Comparison of ENCODE assay signal across 1 cellular context in genomic region chr19:48750771-48751504, GRCh38.
TF ChIP-seq lines count a peak whose summit lies in the region.

No MANE protein-coding gene starts in this region.

TF ChIP-seq in IMR-90, 13 proteins besides CTCF, POLR2A, EP300 and RAD21:
- TF ChIP-seq BHLHE40 (IDR thresholded peaks at IDR 0.05; ENCODE audit: low read depth, low read length): no peak
- TF ChIP-seq CHD1 (IDR thresholded peaks at IDR 0.05; ENCODE audit: low read depth, low read length): no peak
- no peak for TF ChIP-seq NFE2L2 (IDR thresholded peaks at IDR 0.05; ENCODE audit: low read depth, low read length)
- no peak for TF ChIP-seq MXI1 (IDR thresholded peaks at IDR 0.05; ENCODE audit: borderline replicate concordance, low read depth, low read length)
- no peak for TF ChIP-seq CEBPB (IDR thresholded peaks at IDR 0.05; ENCODE audit: low read depth, low read length)
- no peak for TF ChIP-seq SMC3 (IDR thresholded peaks at IDR 0.05; ENCODE audit: low read depth, low read length)
- TF ChIP-seq MAFK (IDR thresholded peaks at IDR 0.05; ENCODE audit: low read depth, low read length): no peak
- no peak for TF ChIP-seq FOS (IDR thresholded peaks at IDR 0.05; ENCODE audit: low read depth, low read length)
- no peak for TF ChIP-seq ELK1 (IDR thresholded peaks at IDR 0.05; ENCODE audit: borderline replicate concordance, low read depth, low read length)
- TF ChIP-seq MAZ (IDR thresholded peaks at IDR 0.05; ENCODE audit: borderline replicate concordance, low read depth, low read length): no peak
- TF ChIP-seq, protein P1, sequence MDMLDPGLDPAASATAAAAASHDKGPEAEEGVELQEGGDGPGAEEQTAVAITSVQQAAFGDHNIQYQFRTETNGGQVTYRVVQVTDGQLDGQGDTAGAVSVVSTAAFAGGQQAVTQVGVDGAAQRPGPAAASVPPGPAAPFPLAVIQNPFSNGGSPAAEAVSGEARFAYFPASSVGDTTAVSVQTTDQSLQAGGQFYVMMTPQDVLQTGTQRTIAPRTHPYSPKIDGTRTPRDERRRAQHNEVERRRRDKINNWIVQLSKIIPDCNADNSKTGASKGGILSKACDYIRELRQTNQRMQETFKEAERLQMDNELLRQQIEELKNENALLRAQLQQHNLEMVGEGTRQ (IDR thresholded peaks at IDR 0.05; ENCODE audit: low read depth, low read length): no peak
